In the genomic region with DNA sequence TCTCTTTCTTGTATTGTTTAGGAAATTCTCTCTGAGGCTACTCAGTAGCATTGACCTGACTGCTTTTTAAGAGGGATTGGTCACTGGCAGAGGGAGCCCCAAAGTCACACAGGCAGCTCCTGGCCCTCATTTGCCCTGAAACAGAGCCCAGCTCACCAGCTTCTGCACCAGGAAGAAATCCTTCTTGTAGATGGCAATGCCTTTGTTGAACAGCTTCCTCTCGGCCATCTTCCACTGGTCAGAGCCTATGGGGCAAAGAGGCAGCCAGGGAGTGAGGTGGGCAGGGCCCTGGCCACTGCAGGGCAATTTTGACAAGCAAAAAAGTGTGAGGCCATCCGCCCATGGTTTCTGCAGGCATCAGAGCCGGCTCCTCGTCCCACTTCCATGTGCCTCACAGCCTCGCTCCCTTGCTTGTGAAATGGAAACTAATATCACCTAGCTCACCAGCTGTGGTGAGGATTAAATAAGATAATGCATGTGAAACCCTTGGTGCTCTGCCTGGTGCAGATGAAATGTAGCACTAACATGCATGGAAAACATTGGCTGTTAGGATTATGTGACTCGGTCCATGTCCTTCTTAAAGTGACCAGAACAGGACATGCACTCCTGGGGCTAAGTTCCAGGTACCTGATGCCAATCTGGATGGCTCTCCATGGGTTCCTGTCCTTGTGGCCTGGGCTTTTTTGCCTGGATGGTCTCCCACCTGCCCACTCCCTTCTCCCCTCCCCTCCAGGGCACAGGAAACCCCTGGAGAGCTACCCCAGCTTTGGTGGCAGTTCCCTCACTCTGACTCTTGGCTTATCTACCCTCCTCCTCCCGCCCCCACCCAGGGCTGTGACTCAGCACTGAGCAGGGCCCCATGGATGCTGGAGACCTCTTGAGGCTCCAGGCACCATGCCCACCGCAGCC, we compare ENCODE assay signal across 10 cellular contexts. TPM values are rescaled to one million over a fixed set of nuclear protein-coding genes. Genes with fewer than 3 reads are reported as not detected.
DNase-seq lines count a peak whose midpoint lies in the region; ATAC-seq, FAIRE-seq and TF ChIP-seq lines count a peak whose summit lies in the region.
"Had no signal": no experiment of that assay in that cellular context is flagged by ENCODE, and none has a peak within 500 bp of the region (broad histone marks: within the 10 kb centered on the region; RNA-seq: fewer than 3 reads in every experiment).

No MANE protein-coding gene starts in this region.

- intact Hi-C loops in left ventricle myocardium inferior (cut with micrococcal nuclease): no loop called here
- intact Hi-C loops in cardiac septum (cut with DNase I): loop anchor here (2.0 to 10.0 kb wide), 2 partner anchors 33 to 219 kb away; no protein-coding TSS in a partner anchor

- H3K9me3 ChIP-seq in left ventricle myocardium inferior (replicated peaks) (no peaks in the 10 kb centered on the region), mucosa of stomach (ENCODE audit: control insufficient read depth, low read length) (no peaks in the 10 kb centered on the region)
- H3K9me3 ChIP-seq: HAP-1 had no signal

- H3K4me1 ChIP-seq in left ventricle myocardium inferior (peaks cover 88% of the 10 kb centered on the region), mucosa of stomach (ENCODE audit: control insufficient read depth, insufficient read depth, low read length) (peaks cover 73% of the 10 kb centered on the region)

- H3K9ac ChIP-seq in mucosa of stomach (ENCODE audit: low read length): peak overlapping the region; percentile 33

- no peak for ATAC-seq in HG02610 (IDR thresholded peaks at IDR 0.05; ENCODE audit: unreplicated experiment)
- ATAC-seq in GM19023 (IDR thresholded peaks at IDR 0.05; ENCODE audit: unreplicated experiment): no peak

- DNase-seq in left ventricle myocardium inferior: no peak
- DNase-seq in cardiac septum (ENCODE audit: low spot score): no peak
- peak; percentile 74 for DNase-seq in astrocyte of the hippocampus (ENCODE audit: low read depth, low spot score)
- DNase-seq in urothelium cell line (ENCODE audit: low spot score): no peak
- DNase-seq in NCI-H2029 treated with DMSO at 0.1 percent for 48 hours (lab: John Stamatoyannopoulos, UW): no peak
- DNase-seq: amniotic stem cell had no signal

- FAIRE-seq in urothelium cell line (lab: Jason Lieb, UNC): peak; percentile 94

- no peak for TF ChIP-seq CTCF in left ventricle myocardium inferior (IDR thresholded peaks at IDR 0.05; ENCODE audit: borderline replicate concordance)

- H3K27ac ChIP-seq in left ventricle myocardium inferior (replicated peaks): peak overlapping the region; percentile 81

- H3K27me3 ChIP-seq in left ventricle myocardium inferior (ENCODE audit: low read depth): no peaks in the 10 kb centered on the region
- H3K27me3 ChIP-seq in mucosa of stomach (ENCODE audit: control insufficient read depth, insufficient read depth, low read length): no peaks in the 10 kb centered on the region

- no peak overlapping the region for H3K4me3 ChIP-seq in left ventricle myocardium inferior
- H3K4me3 ChIP-seq in mucosa of stomach (ENCODE audit: low read length): no peak overlapping the region
- H3K4me3 ChIP-seq: HAP-1 had no signal

- H3K36me3 ChIP-seq in left ventricle myocardium inferior (peaks cover 81% of the 10 kb centered on the region), mucosa of stomach (ENCODE audit: control insufficient read depth, insufficient read depth, low read length) (peaks cover 43% of the 10 kb centered on the region)

RNA-seq across cellular contexts. Expression of a gene that starts 11.2 kb away (rescaled TPM):
- total RNA-seq in left ventricle myocardium inferior (19.2 TPM), cardiac septum (45.9 TPM)
